ENCODE assay signal across 1 cellular context in genomic region chr16:678858-679807, GRCh38.
A peak's percentile ranks its signal among the peaks of the same experiment; 100 is the strongest.
TF ChIP-seq lines count a peak whose summit lies in the region.

No MANE protein-coding gene starts in this region.

TF ChIP-seq in HEK293, 187 proteins besides CTCF, POLR2A, EP300 and RAD21 (continued from another document and continues in another):
- TF ChIP-seq ZNF18 (tag by site-specific recombination; IDR thresholded peaks at IDR 0.05) (peak; percentile 67; the same call in 1 of the 2 replicates), ZNF658 (tag by site-specific recombination; IDR thresholded peaks at IDR 0.05) (no peak), ZNF692 (tag by site-specific recombination; IDR thresholded peaks at IDR 0.05) (peak; percentile 99), ZNF394 (tag by site-specific recombination; IDR thresholded peaks at IDR 0.05; ENCODE audit: borderline replicate concordance) (peak; percentile 66), ZNF184 (tag by site-specific recombination; IDR thresholded peaks at IDR 0.05) (no peak), ZNF416 (tag by site-specific recombination; IDR thresholded peaks at IDR 0.05) (no peak), HOXC10 (CRISPR knock-in tag; IDR thresholded peaks at IDR 0.05) (no peak), ZNF645 (tag by site-specific recombination; IDR thresholded peaks at IDR 0.05) (peak; percentile 49; the same call in 1 of the 2 replicates), ZNF623 (tag by site-specific recombination; IDR thresholded peaks at IDR 0.05) (no peak), PRDM10 (tag by site-specific recombination; IDR thresholded peaks at IDR 0.05) (0 out of 2 replicates have a peak, but pooled peaks have one; percentile 25), ZBTB49 (tag by site-specific recombination; IDR thresholded peaks at IDR 0.05; ENCODE audit: low read depth) (no peak), PRDM4 (tag by site-specific recombination; IDR thresholded peaks at IDR 0.05) (peak; percentile 12; the same call in 1 of the 2 replicates), ZNF202 (tag by site-specific recombination; IDR thresholded peaks at IDR 0.05; ENCODE audit: borderline replicate concordance) (no peak), EGR2 (tag by site-specific recombination; IDR thresholded peaks at IDR 0.05; ENCODE audit: low read depth) (0 out of 2 replicates have a peak, but pooled peaks have one; percentile 12), ZNF449 (tag by site-specific recombination; IDR thresholded peaks at IDR 0.05) (no peak), ZNF488 (tag by site-specific recombination; IDR thresholded peaks at IDR 0.05) (no peak), ZNF16 (tag by site-specific recombination; IDR thresholded peaks at IDR 0.05; ENCODE audit: low read depth) (no peak), ZXDB (tag by site-specific recombination; IDR thresholded peaks at IDR 0.05) (peak; percentile 97), KLF8 (tag by site-specific recombination; IDR thresholded peaks at IDR 0.05) (peak; percentile 89), ZNF433 (tag by site-specific recombination; IDR thresholded peaks at IDR 0.05; ENCODE audit: low read depth) (no peak), ZNF302 (tag by site-specific recombination; IDR thresholded peaks at IDR 0.05; ENCODE audit: low read depth) (no peak), ZNF639 (tag by site-specific recombination; IDR thresholded peaks at IDR 0.05) (no peak), ZNF140 (tag by site-specific recombination; IDR thresholded peaks at IDR 0.05) (no peak), BCL11A (tag by site-specific recombination; IDR thresholded peaks at IDR 0.05; ENCODE audit: low read depth) (0 out of 2 replicates have a peak, but pooled peaks have one; percentile 60), ZNF561 (tag by site-specific recombination; IDR thresholded peaks at IDR 0.05; ENCODE audit: borderline replicate concordance) (no peak), WT1 (tag by site-specific recombination; IDR thresholded peaks at IDR 0.05) (peak; percentile 58; the same call in 1 of the 2 replicates), ZNF114 (tag by site-specific recombination; IDR thresholded peaks at IDR 0.05) (no peak), ZNF221 (tag by site-specific recombination; IDR thresholded peaks at IDR 0.05; ENCODE audit: borderline replicate concordance) (no peak), ZNF404 (tag by site-specific recombination; IDR thresholded peaks at IDR 0.05) (no peak), ZNF248 (tag by site-specific recombination; IDR thresholded peaks at IDR 0.05) (no peak), ZNF792 (tag by site-specific recombination; IDR thresholded peaks at IDR 0.05) (no peak), GLI4 (tag by site-specific recombination; IDR thresholded peaks at IDR 0.05) (no peak), ZNF24 (tag by site-specific recombination; IDR thresholded peaks at IDR 0.05) (0 out of 2 replicates have a peak, but pooled peaks have one; percentile 57), MZF1 (tag by site-specific recombination; IDR thresholded peaks at IDR 0.05; ENCODE audit: borderline replicate concordance) (no peak), ZNF239 (tag by site-specific recombination; IDR thresholded peaks at IDR 0.05) (0 out of 2 replicates have a peak, but pooled peaks have one; percentile 42), ZFP37 (tag by site-specific recombination; IDR thresholded peaks at IDR 0.05) (no peak; the same call in 1 of the 2 replicates), PBX3 (CRISPR knock-in tag; IDR thresholded peaks at IDR 0.05) (peak; percentile 13; the same call in 1 of the 2 replicates), ZBTB20 (tag by site-specific recombination; IDR thresholded peaks at IDR 0.05) (no peak), ZNF266 (tag by site-specific recombination; IDR thresholded peaks at IDR 0.05; ENCODE audit: low read depth) (no peak), ZNF510 (tag by site-specific recombination; IDR thresholded peaks at IDR 0.05; ENCODE audit: insufficient replicate concordance) (no peak), ZEB2 (tag by site-specific recombination; IDR thresholded peaks at IDR 0.05) (peak; percentile 58), KLF17 (tag by site-specific recombination; IDR thresholded peaks at IDR 0.05) (peak; percentile 88), ZBTB7A (tag by site-specific recombination; IDR thresholded peaks at IDR 0.05; ENCODE audit: low read depth) (peak; percentile 43; the same call in 1 of the 2 replicates)
